ENCODE assay signal across 26 cellular contexts in the genomic region with DNA sequence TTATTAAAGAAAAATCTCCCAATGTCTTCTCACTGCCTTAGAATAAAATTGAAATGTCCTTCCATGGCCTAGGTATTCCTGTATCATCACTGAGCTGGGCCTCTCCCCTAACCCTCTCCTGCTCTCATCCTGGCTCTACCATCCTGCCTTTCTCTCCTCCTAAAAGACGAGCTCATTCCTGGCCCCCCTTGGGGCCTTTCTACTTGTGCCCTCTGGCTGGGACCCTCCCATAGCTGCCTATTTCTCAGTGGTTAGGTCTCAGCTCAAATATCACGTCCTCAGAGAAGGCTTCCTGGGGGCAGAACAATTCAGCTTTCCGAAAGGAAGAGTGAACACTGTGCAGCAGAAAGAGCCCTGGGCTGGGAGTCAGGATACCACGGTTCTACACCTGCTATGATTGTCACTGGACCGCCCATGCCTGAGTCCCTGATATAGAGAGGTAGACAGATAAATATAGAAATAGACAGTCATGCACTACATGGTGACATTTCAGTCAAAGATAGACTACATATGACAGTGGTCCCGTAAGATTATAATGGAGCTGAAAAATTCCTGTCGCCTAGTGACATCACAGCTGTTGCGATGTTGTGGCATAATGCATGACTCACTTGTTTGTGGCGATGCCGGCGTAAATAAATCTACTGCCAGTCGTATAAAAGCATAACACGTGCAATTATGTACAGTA. TPM values are rescaled to one million over a fixed set of nuclear protein-coding genes. Genes with fewer than 3 reads are reported as not detected.
DNase-seq lines count a peak whose midpoint lies in the region; ATAC-seq and TF ChIP-seq lines count a peak whose summit lies in the region.
"Had no signal": no experiment of that assay in that cellular context is flagged by ENCODE, and none has a peak within 500 bp of the region (broad histone marks: within the 10 kb centered on the region; RNA-seq: fewer than 3 reads in every experiment).

No MANE protein-coding gene starts in this region.

- no peak overlapping the region for H3K27ac ChIP-seq in CD4-positive, CD25-positive, alpha-beta regulatory T cell (ENCODE audit: insufficient read depth, low read length, poor library complexity, severe bottlenecking)
- H3K27ac ChIP-seq in HEK293 (ENCODE audit: extremely low read depth, low read depth, low read length): no peak overlapping the region
- H3K27ac ChIP-seq in mesendoderm (ENCODE audit: low read depth, low read length): no peak overlapping the region
- H3K27ac ChIP-seq in gastrocnemius medialis: peak overlapping the region; percentile 41 to 70 (median 68)
- H3K27ac ChIP-seq: HL-60 had no signal

- in situ Hi-C loops in gastrocnemius medialis (cut with MboI; ENCODE audit: low sequenced_read_pairs in 4 of 4): loop anchor here in 1 of 4 donors (25.0 kb wide), 1 partner anchor 716 kb away; a partner anchor contains a TSS

- no peak overlapping the region for H2AK5ac ChIP-seq in mesendoderm (ENCODE audit: low read length)

- H4K8ac ChIP-seq in mesendoderm (ENCODE audit: low read depth, low read length): no peak overlapping the region

- H3K56ac ChIP-seq in mesendoderm (ENCODE audit: low read length): no peak overlapping the region

- H2BK120ac ChIP-seq in mesendoderm (ENCODE audit: low read depth, low read length): no peak overlapping the region

- ATAC-seq in CD4-positive, CD25-positive, alpha-beta regulatory T cell (ENCODE audit: low read depth in 2 of 2): no peak
- peak; percentile 86 to 91 for ATAC-seq in gastrocnemius medialis
- ATAC-seq in GM19467 (IDR thresholded peaks at IDR 0.05; ENCODE audit: unreplicated experiment): no peak
- ATAC-seq: SK-N-SH treated with all-trans-retinoic acid at 6 μM for 48 hours had no signal

- H3K18ac ChIP-seq in mesendoderm (ENCODE audit: low read length): no peak overlapping the region

- H3K27me3 ChIP-seq in CD4-positive, CD25-positive, alpha-beta regulatory T cell (ENCODE audit: control insufficient read depth, insufficient read depth, low read length): no peaks in the 10 kb centered on the region
- H3K27me3 ChIP-seq in mesendoderm (ENCODE audit: insufficient read depth, low read length, poor library complexity) (no peaks in the 10 kb centered on the region), gastrocnemius medialis (no peaks in the 10 kb centered on the region)
- H3K27me3 ChIP-seq: MG63 had no signal

- no peaks in the 10 kb centered on the region for H3K4me1 Mint-ChIP-seq in CD4-positive, CD25-positive, alpha-beta regulatory T cell
- H3K4me1 Mint-ChIP-seq in activated T-helper 1 cell treated with anti-CD3 and anti-CD28 coated beads, Interleukin-12 subunit alpha, Interleukin-12 subunit beta, Interleukin-2, Interleukin-4 antibody, amounts not matched to agents 30 ng/mL and 10 ng/mL and 1 ng/mL, durations not matched to agents 14 hours and 24 hours and 36 hours (ENCODE audit: low read depth): no peaks in the 10 kb centered on the region
- H3K4me1 Mint-ChIP-seq: CD14-positive monocyte had no signal

- H3K27me3 Mint-ChIP-seq in CD4-positive, CD25-positive, alpha-beta regulatory T cell: no peaks in the 10 kb centered on the region
- H3K27me3 Mint-ChIP-seq in activated T-helper 1 cell treated with anti-CD3 and anti-CD28 coated beads, Interleukin-12 subunit alpha, Interleukin-12 subunit beta, Interleukin-2, Interleukin-4 antibody, amounts not matched to agents 30 ng/mL and 10 ng/mL and 1 ng/mL, durations not matched to agents 14 hours and 24 hours and 36 hours (ENCODE audit: insufficient read depth): no peaks in the 10 kb centered on the region

- no peak overlapping the region for H4K5ac ChIP-seq in mesendoderm (ENCODE audit: low read length)

- no peak overlapping the region for H3K4me2 ChIP-seq in mesendoderm (ENCODE audit: low read length)

- H3K4ac ChIP-seq in mesendoderm (ENCODE audit: low read depth, low read length): no peak overlapping the region

- no peak overlapping the region for H3K4me3 Mint-ChIP-seq in CD4-positive, CD25-positive, alpha-beta regulatory T cell
- no peak overlapping the region for H3K4me3 Mint-ChIP-seq in activated T-helper 1 cell treated with anti-CD3 and anti-CD28 coated beads, Interleukin-12 subunit alpha, Interleukin-12 subunit beta, Interleukin-2, Interleukin-4 antibody, amounts not matched to agents 30 ng/mL and 10 ng/mL and 1 ng/mL, durations not matched to agents 14 hours and 24 hours and 36 hours
- H3K4me3 Mint-ChIP-seq: CD14-positive monocyte had no signal

- H3K27ac Mint-ChIP-seq in CD4-positive, CD25-positive, alpha-beta regulatory T cell: peak overlapping the region in 2 of 3 donors; percentile 33 to 92
- H3K27ac Mint-ChIP-seq in activated T-helper 1 cell treated with anti-CD3 and anti-CD28 coated beads, Interleukin-12 subunit alpha, Interleukin-12 subunit beta, Interleukin-2, Interleukin-4 antibody, amounts not matched to agents 30 ng/mL and 10 ng/mL and 1 ng/mL, durations not matched to agents 14 hours and 24 hours and 36 hours: no peak overlapping the region
- H3K27ac Mint-ChIP-seq: CD14-positive monocyte had no signal

- no peaks in the 10 kb centered on the region for H3K9me3 Mint-ChIP-seq in CD4-positive, CD25-positive, alpha-beta regulatory T cell
- H3K9me3 Mint-ChIP-seq in activated T-helper 1 cell treated with anti-CD3 and anti-CD28 coated beads, Interleukin-12 subunit alpha, Interleukin-12 subunit beta, Interleukin-2, Interleukin-4 antibody, amounts not matched to agents 30 ng/mL and 10 ng/mL and 1 ng/mL, durations not matched to agents 14 hours and 24 hours and 36 hours: no peaks in the 10 kb centered on the region
- H3K9me3 Mint-ChIP-seq: CD14-positive monocyte had no signal

- no peaks in the 10 kb centered on the region for H3K4me1 ChIP-seq in CD4-positive, CD25-positive, alpha-beta regulatory T cell (ENCODE audit: control insufficient read depth, insufficient read depth, low read length, poor library complexity, severe bottlenecking)
- H3K4me1 ChIP-seq in HEK293 (ENCODE audit: control insufficient read depth, insufficient read depth, low read length) (no peaks in the 10 kb centered on the region), mesendoderm (ENCODE audit: control insufficient read depth, low read depth, low read length) (no peaks in the 10 kb centered on the region), gastrocnemius medialis (peaks cover 0 to 5% of the 10 kb centered on the region in 2 donors)
- H3K4me1 ChIP-seq: HAP-1 had no signal

- no peak overlapping the region for H3K9ac ChIP-seq in mesendoderm (ENCODE audit: low read length)

- POLR2A ChIA-PET in HEK293 (lab: Yijun Ruan, JAX): interaction anchor here (2.7 kb wide), 1 partner anchor 9 kb away, joined by 11 read pairs; a partner anchor contains a TSS

- H3K4me3 ChIP-seq in CD4-positive, CD25-positive, alpha-beta regulatory T cell (ENCODE audit: low read depth, low read length): no peak overlapping the region
- no peak overlapping the region for H3K4me3 ChIP-seq in HEK293 (ENCODE audit: low read depth, low read length)
- no peak overlapping the region for H3K4me3 ChIP-seq in mesendoderm (ENCODE audit: low read length)
- H3K4me3 ChIP-seq in gastrocnemius medialis: no peak overlapping the region
- H3K4me3 ChIP-seq: HAP-1, MG63 had no signal

- no peak overlapping the region for H2BK15ac ChIP-seq in mesendoderm (replicated peaks; ENCODE audit: low read depth)

- no peak for TF ChIP-seq POLR2A in gastrocnemius medialis (IDR thresholded peaks at IDR 0.05)

- no peak for DNase-seq in CD4-positive, CD25-positive, alpha-beta regulatory T cell
- DNase-seq in mesendoderm (no peak), gastrocnemius medialis (peak in 1 of 2 donors; percentile 44), RKO (ENCODE audit: low spot score) (no peak)
- DNase-seq in activated T-helper 1 cell treated with anti-CD3 and anti-CD28 coated beads, Interleukin-12 subunit alpha, Interleukin-12 subunit beta, Interleukin-2, Interleukin-4 antibody, amounts not matched to agents 30 ng/mL and 10 ng/mL and 1 ng/mL, durations not matched to agents 14 hours and 24 hours and 36 hours (ENCODE audit: low spot score): no peak
- DNase-seq: AML-193, COR-L47, DMS 273 treated with DMSO at 0.1 percent for 48 hours, DND-41, IMR-90, Kasumi-1, MG63, NCI-H1092, NCI-H1436 treated with DMSO at 0.1 percent for 48 hours, NCI-H2029, NCI-H82, RPMI8226, SIG-M5 had no signal

- WGBS in mesendoderm (ENCODE audit: extremely low coverage, insufficient coverage, low lambda C conversion rate): no CpG with 5 or more reads among the region's 13 CpGs

- peaks cover 46% of the 10 kb centered on the region for H3K36me3 Mint-ChIP-seq in CD4-positive, CD25-positive, alpha-beta regulatory T cell
- H3K36me3 Mint-ChIP-seq in activated T-helper 1 cell treated with anti-CD3 and anti-CD28 coated beads, Interleukin-12 subunit alpha, Interleukin-12 subunit beta, Interleukin-2, Interleukin-4 antibody, amounts not matched to agents 30 ng/mL and 10 ng/mL and 1 ng/mL, durations not matched to agents 14 hours and 24 hours and 36 hours (ENCODE audit: low read depth): peaks cover 24% of the 10 kb centered on the region

- no peak overlapping the region for H2BK5ac ChIP-seq in mesendoderm (ENCODE audit: low read length)

- intact Hi-C loops in gastrocnemius medialis (cut with DNase I; ENCODE audit: low total_unique reads): no loop called here
- intact Hi-C loops in activated T-helper 1 cell treated with anti-CD3 and anti-CD28 coated beads, Interleukin-12 subunit alpha, Interleukin-12 subunit beta, Interleukin-2, Interleukin-4 antibody, amounts not matched to agents 30 ng/mL and 10 ng/mL and 1 ng/mL, durations not matched to agents 14 hours and 24 hours and 36 hours (cut with micrococcal nuclease): no loop called here

- H3K23ac ChIP-seq in mesendoderm (ENCODE audit: low read length): peak overlapping the region; percentile 48

- H3K36me3 ChIP-seq in CD4-positive, CD25-positive, alpha-beta regulatory T cell (ENCODE audit: control insufficient read depth, insufficient read depth, low read length): peaks cover 43% of the 10 kb centered on the region
- H3K36me3 ChIP-seq in HEK293 (ENCODE audit: control insufficient read depth in 2 of 2, insufficient read depth in 1 of 2, low read length in 2 of 2) (peaks cover 2 to 62% of the 10 kb centered on the region in 2 experiments; a peak in 2 of 3 replicates), mesendoderm (ENCODE audit: control insufficient read depth, insufficient read depth, low read length) (no peaks in the 10 kb centered on the region), gastrocnemius medialis (peaks cover 0 to 46% of the 10 kb centered on the region in 2 donors)

- H3K79me1 ChIP-seq in mesendoderm (ENCODE audit: low read length): no peaks in the 10 kb centered on the region

- no peaks in the 10 kb centered on the region for H3K9me3 ChIP-seq in CD4-positive, CD25-positive, alpha-beta regulatory T cell (ENCODE audit: control insufficient read depth in 2 of 2, low read length in 2 of 2)
- no peaks in the 10 kb centered on the region for H3K9me3 ChIP-seq in HEK293 (ENCODE audit: control insufficient read depth, insufficient read depth, low read depth, low read length)
- no peaks in the 10 kb centered on the region for H3K9me3 ChIP-seq in gastrocnemius medialis
- H3K9me3 ChIP-seq: HAP-1, MG63 had no signal

- CTCF ChIA-PET in HEK293 (lab: Yijun Ruan, JAX): interaction anchor here (0.9 to 1.0 kb wide), 2 partner anchors 24 to 26 kb away, joined by 3 read pairs; no protein-coding TSS in a partner anchor

- no peaks in the 10 kb centered on the region for H3K79me2 ChIP-seq in mesendoderm (ENCODE audit: control insufficient read depth, insufficient read depth, low read length)

- TF ChIP-seq CTCF in HEK293 (tag by site-specific recombination; IDR thresholded peaks at IDR 0.05): no peak
- TF ChIP-seq CTCF in gastrocnemius medialis (IDR thresholded peaks at IDR 0.05 in 4 of 5, conservative IDR thresholded peaks at IDR 0.05 in 1 of 5): no peak

RNA-seq across cellular contexts. Expression of a gene that starts 9.4 kb away (rescaled TPM):
- total RNA-seq in CD4-positive, CD25-positive, alpha-beta regulatory T cell: 74.0 TPM
- polyA plus RNA-seq in CD4-positive, CD25-positive, alpha-beta regulatory T cell: 10 to 100 TPM; 51.2 to 76.1 (median 63.5) TPM
- 49.5 TPM for polyA plus RNA-seq in mesendoderm (2013, experiment 1 of 2)
- 50.4 TPM for polyA plus RNA-seq in mesendoderm (2013, experiment 2 of 2)
- total RNA-seq in gastrocnemius medialis: 100 to 1,000 TPM in 1 of 4 donors, 10 to 100 TPM in 3; 56.0 to 147 (median 65.3) TPM
- total RNA-seq in activated T-helper 1 cell treated with anti-CD3 and anti-CD28 coated beads, Interleukin-12 subunit alpha, Interleukin-12 subunit beta, Interleukin-2, Interleukin-4 antibody, amounts not matched to agents 30 ng/mL and 10 ng/mL and 1 ng/mL, durations not matched to agents 14 hours and 24 hours and 36 hours: 124 and 128 TPM in 2 replicates

RNA-seq across cellular contexts. Expression of a gene that starts 39.9 kb away (rescaled TPM):
- not detected for total RNA-seq in CD4-positive, CD25-positive, alpha-beta regulatory T cell
- not detected for polyA plus RNA-seq in CD4-positive, CD25-positive, alpha-beta regulatory T cell
- polyA plus RNA-seq in mesendoderm (2013, experiment 1 of 2): 3.5 TPM
- 3.2 TPM for polyA plus RNA-seq in mesendoderm (2013, experiment 2 of 2)
- over 10,000 TPM; 19,008 to 28,635 (median 23,575) TPM for total RNA-seq in gastrocnemius medialis
- not detected in 2 replicates for total RNA-seq in activated T-helper 1 cell treated with anti-CD3 and anti-CD28 coated beads, Interleukin-12 subunit alpha, Interleukin-12 subunit beta, Interleukin-2, Interleukin-4 antibody, amounts not matched to agents 30 ng/mL and 10 ng/mL and 1 ng/mL, durations not matched to agents 14 hours and 24 hours and 36 hours
- total RNA-seq: HT1080 had no signal

RNA-seq across cellular contexts. Expression of a gene that starts 45.8 kb away (rescaled TPM):
- total RNA-seq in CD4-positive, CD25-positive, alpha-beta regulatory T cell: not detected
- polyA plus RNA-seq in CD4-positive, CD25-positive, alpha-beta regulatory T cell: not detected
- not detected for polyA plus RNA-seq in mesendoderm (2013, experiment 1 of 2)
- polyA plus RNA-seq in mesendoderm (2013, experiment 2 of 2): not detected
- not detected for total RNA-seq in gastrocnemius medialis
- not detected in 2 replicates for total RNA-seq in activated T-helper 1 cell treated with anti-CD3 and anti-CD28 coated beads, Interleukin-12 subunit alpha, Interleukin-12 subunit beta, Interleukin-2, Interleukin-4 antibody, amounts not matched to agents 30 ng/mL and 10 ng/mL and 1 ng/mL, durations not matched to agents 14 hours and 24 hours and 36 hours
- total RNA-seq: HT1080, IMR-90, NCI-H460 had no signal
- polyA plus RNA-seq: CD14-positive monocyte, IMR-90 had no signal

RNA-seq across cellular contexts. Expression of a gene that starts 56.3 kb away (rescaled TPM):
- total RNA-seq in CD4-positive, CD25-positive, alpha-beta regulatory T cell: 4.1 TPM
- under 1 TPM in 1 of 4 donors, not detected in 3; 0.20 TPM for polyA plus RNA-seq in CD4-positive, CD25-positive, alpha-beta regulatory T cell
- 6.7 TPM for polyA plus RNA-seq in mesendoderm (2013, experiment 1 of 2)
- polyA plus RNA-seq in mesendoderm (2013, experiment 2 of 2): 6.4 TPM
- total RNA-seq in gastrocnemius medialis: 100 to 1,000 TPM; 104 to 387 (median 222) TPM
- total RNA-seq in activated T-helper 1 cell treated with anti-CD3 and anti-CD28 coated beads, Interleukin-12 subunit alpha, Interleukin-12 subunit beta, Interleukin-2, Interleukin-4 antibody, amounts not matched to agents 30 ng/mL and 10 ng/mL and 1 ng/mL, durations not matched to agents 14 hours and 24 hours and 36 hours: 0.13 TPM in 1 of 2 replicates, not detected in the other
- polyA plus RNA-seq: CD14-positive monocyte had no signal

Comparison
In these comparisons a context has a peak if more than half of its experiments do, and no peak if none do; other contexts are left out.
1. ATAC-seq: peak in gastrocnemius medialis (2 of 2); none in CD4-positive, CD25-positive, alpha-beta regulatory T cell (0 of 2) and GM19467 (single experiment).
2. H3K27ac ChIP-seq: peak in gastrocnemius medialis (4 of 4); none in CD4-positive, CD25-positive, alpha-beta regulatory T cell (single experiment), HEK293 (single experiment) and mesendoderm (single experiment).
3. RNA of a gene that starts 39.9 kb away (total RNA-seq): 19,008 to 28,635 TPM in gastrocnemius medialis; not detected in CD4-positive, CD25-positive, alpha-beta regulatory T cell (single experiment) and not detected in activated T-helper 1 cell treated with anti-CD3 and anti-CD28 coated beads, Interleukin-12 subunit alpha, Interleukin-12 subunit beta, Interleukin-2, Interleukin-4 antibody, amounts not matched to agents 30 ng/mL and 10 ng/mL and 1 ng/mL, durations not matched to agents 14 hours and 24 hours and 36 hours; every median in the first group is over 1,000 times any median in the second.